In the genomic region with DNA sequence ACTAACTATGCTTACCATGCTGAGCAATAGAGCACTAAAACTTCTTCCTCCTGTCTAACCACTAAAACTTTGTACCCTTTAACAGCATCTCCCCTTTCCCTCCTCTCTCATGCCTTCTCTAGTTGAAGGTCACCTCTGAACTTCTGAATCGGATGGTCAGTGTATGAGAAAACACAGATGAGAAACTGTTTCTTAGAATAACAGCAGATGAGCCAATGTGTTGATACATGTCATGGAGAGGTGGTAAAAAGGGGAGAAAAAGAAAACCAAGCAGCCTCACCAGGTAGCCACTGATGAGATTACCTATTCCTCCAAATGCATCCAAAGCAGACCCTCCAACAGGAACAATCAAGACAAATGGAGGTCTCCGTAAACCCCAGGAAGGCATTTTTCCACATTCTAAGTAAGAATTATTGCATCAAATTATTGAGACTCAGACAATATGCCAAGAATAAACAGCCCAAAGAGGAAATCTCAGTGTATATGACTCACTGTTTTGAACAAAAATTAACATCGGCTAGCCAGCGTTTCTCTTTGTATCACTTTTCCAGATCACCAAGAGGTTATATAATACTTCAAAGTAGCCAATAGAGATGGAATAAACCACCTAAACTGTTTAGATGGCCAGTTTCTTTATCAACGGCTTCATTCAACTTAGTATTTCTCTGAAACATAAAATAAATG, we compare ENCODE assay signal across 21 cellular contexts.
DNase-seq lines count a peak whose midpoint lies in the region; ATAC-seq and TF ChIP-seq lines count a peak whose summit lies in the region.
"Had no signal": no experiment of that assay in that cellular context is flagged by ENCODE, and none has a peak within 500 bp of the region (broad histone marks: within the 10 kb centered on the region; RNA-seq: fewer than 3 reads in every experiment).

No MANE protein-coding gene starts in this region.

- no peaks in the 10 kb centered on the region for H3K27me3 ChIP-seq in adipocyte (replicated peaks; ENCODE audit: control insufficient read depth, insufficient read depth, low read length)
- H3K27me3 ChIP-seq: neutrophil, Peyer's patch, right atrium auricular region, testis had no signal

- H3K4me3 ChIP-seq in adipocyte (ENCODE audit: low read length): peak overlapping the region; percentile 18
- no peak overlapping the region for H3K4me3 ChIP-seq in fibroblast of pulmonary artery (replicated peaks; ENCODE audit: low read depth, low read length)
- H3K4me3 ChIP-seq: heart right ventricle, Peyer's patch, right atrium auricular region, testis had no signal

- H3K9me3 Mint-ChIP-seq in activated CD4-positive, alpha-beta memory T cell treated with anti-CD3 and anti-CD28 coated beads for 36 hours: peaks cover 5% of the 10 kb centered on the region
- H3K9me3 Mint-ChIP-seq: activated CD8-positive, alpha-beta T cell treated with anti-CD3 and anti-CD28 coated beads for 36 hours had no signal

- H3K36me3 ChIP-seq in adipocyte (ENCODE audit: control insufficient read depth, insufficient read depth, low read length, severe bottlenecking): no peaks in the 10 kb centered on the region
- H3K36me3 ChIP-seq: heart right ventricle, neutrophil, Peyer's patch, right atrium auricular region had no signal

- H3K4me1 Mint-ChIP-seq in activated CD4-positive, alpha-beta memory T cell treated with anti-CD3 and anti-CD28 coated beads for 36 hours (ENCODE audit: low read depth): no peaks in the 10 kb centered on the region
- H3K4me1 Mint-ChIP-seq: activated naive CD8-positive, alpha-beta T cell treated with anti-CD3 and anti-CD28 coated beads, Interleukin-2, amount 10 ng/mL, durations not matched to agents 7 days and 5 days had no signal

- H3K4me1 ChIP-seq in adipocyte (ENCODE audit: control insufficient read depth, insufficient read depth, low read length): peaks cover 6% of the 10 kb centered on the region
- H3K4me1 ChIP-seq: heart right ventricle, Peyer's patch, right atrium auricular region, testis had no signal

- H3K9ac ChIP-seq in adipocyte (ENCODE audit: low read length): no peak overlapping the region

- no peak overlapping the region for H3K4me3 Mint-ChIP-seq in activated CD4-positive, alpha-beta memory T cell treated with anti-CD3 and anti-CD28 coated beads for 36 hours
- H3K4me3 Mint-ChIP-seq: activated CD8-positive, alpha-beta T cell treated with anti-CD3 and anti-CD28 coated beads for 36 hours; activated naive CD8-positive, alpha-beta T cell treated with anti-CD3 and anti-CD28 coated beads, Interleukin-2, amount 10 ng/mL, durations not matched to agents 7 days and 5 days; activated T-cell treated with anti-CD3 and anti-CD28 coated beads, Interleukin-2, amount 50 U/mL, for 72 hours had no signal

- intact Hi-C loops in activated CD4-positive, alpha-beta memory T cell treated with anti-CD3 and anti-CD28 coated beads for 36 hours (cut with micrococcal nuclease): no loop called here

- POLR2A ChIA-PET in activated CD4-positive, alpha-beta memory T cell treated with anti-CD3 and anti-CD28 coated beads for 36 hours (lab: Charles Lee): no interaction called here

- CTCF ChIA-PET in activated CD4-positive, alpha-beta memory T cell treated with anti-CD3 and anti-CD28 coated beads for 36 hours (lab: Charles Lee): no interaction called here

- H3K27ac Mint-ChIP-seq in activated CD4-positive, alpha-beta memory T cell treated with anti-CD3 and anti-CD28 coated beads for 36 hours: no peak overlapping the region
- H3K27ac Mint-ChIP-seq: activated CD8-positive, alpha-beta T cell treated with anti-CD3 and anti-CD28 coated beads for 36 hours; activated naive CD8-positive, alpha-beta T cell treated with anti-CD3 and anti-CD28 coated beads, Interleukin-2, amount 10 ng/mL, durations not matched to agents 7 days and 5 days; activated T-cell treated with anti-CD3 and anti-CD28 coated beads, Interleukin-2, amount 50 U/mL, for 72 hours had no signal

- no peaks in the 10 kb centered on the region for H3K36me3 Mint-ChIP-seq in activated CD4-positive, alpha-beta memory T cell treated with anti-CD3 and anti-CD28 coated beads for 36 hours
- H3K36me3 Mint-ChIP-seq: activated naive CD8-positive, alpha-beta T cell treated with anti-CD3 and anti-CD28 coated beads, Interleukin-2, amount 10 ng/mL, durations not matched to agents 7 days and 5 days had no signal

- TF ChIP-seq CTCF in fibroblast of pulmonary artery (IDR thresholded peaks at IDR 0.05; ENCODE audit: low read length, missing control alignments) (no peak), GM20000 (IDR thresholded peaks at IDR 0.05; ENCODE audit: extremely low read depth, missing control alignments) (no peak)

- H3K27me3 Mint-ChIP-seq in activated CD4-positive, alpha-beta memory T cell treated with anti-CD3 and anti-CD28 coated beads for 36 hours: no peaks in the 10 kb centered on the region
- H3K27me3 Mint-ChIP-seq: activated CD8-positive, alpha-beta T cell treated with anti-CD3 and anti-CD28 coated beads for 36 hours; activated naive CD8-positive, alpha-beta T cell treated with anti-CD3 and anti-CD28 coated beads, Interleukin-2, amount 10 ng/mL, durations not matched to agents 7 days and 5 days had no signal

- H3K9me3 ChIP-seq in adipocyte (ENCODE audit: control insufficient read depth, low read length): no peaks in the 10 kb centered on the region
- H3K9me3 ChIP-seq: heart right ventricle, neutrophil, Peyer's patch, right atrium auricular region, testis had no signal

- no peak for ATAC-seq in GM18519 (IDR thresholded peaks at IDR 0.05; ENCODE audit: low FRiP score, unreplicated experiment)
- ATAC-seq: activated CD8-positive, alpha-beta T cell treated with anti-CD3 and anti-CD28 coated beads for 36 hours; activated T-cell treated with anti-CD3 and anti-CD28 coated beads, Interleukin-2, amount 50 U/mL, for 72 hours had no signal

- DNase-seq in ELR (ENCODE audit: low read depth) (peak; percentile 58), adipocyte (ENCODE audit: low read depth) (peak; percentile 10), fibroblast of pulmonary artery (ENCODE audit: low read depth) (peak; percentile 58), stromal cell of bone marrow (ENCODE audit: low read depth) (peak; percentile 57), GM20000 (ENCODE audit: low spot score) (no peak)
- DNase-seq in activated CD4-positive, alpha-beta memory T cell treated with anti-CD3 and anti-CD28 coated beads for 36 hours: no peak
- DNase-seq: activated CD8-positive, alpha-beta T cell treated with anti-CD3 and anti-CD28 coated beads for 36 hours; activated naive CD8-positive, alpha-beta T cell treated with anti-CD3 and anti-CD28 coated beads, Interleukin-2, amount 10 ng/mL, durations not matched to agents 7 days and 5 days; activated T-cell treated with anti-CD3 and anti-CD28 coated beads, Interleukin-2, amount 50 U/mL, for 72 hours; heart right ventricle; KG1; kidney glomerular epithelial cell; midbrain; NCI-H2171; NCI-H774; Peyer's patch; stimulated activated CD4-positive, alpha-beta T cell treated with anti-CD3 and anti-CD28 coated beads, Interleukin-2, amount 100 ng/mL, for 48 hours; testis had no signal

Comparison
In these comparisons a context has a peak if more than half of its experiments do, and no peak if none do; other contexts are left out.
1. DNase-seq: peak in ELR (single experiment), adipocyte (single experiment), fibroblast of pulmonary artery (single experiment) and stromal cell of bone marrow (single experiment); none in GM20000 (single experiment) and activated CD4-positive, alpha-beta memory T cell treated with anti-CD3 and anti-CD28 coated beads for 36 hours (single experiment).